ENCODE assay signal across 8 cellular contexts in the genomic region with DNA sequence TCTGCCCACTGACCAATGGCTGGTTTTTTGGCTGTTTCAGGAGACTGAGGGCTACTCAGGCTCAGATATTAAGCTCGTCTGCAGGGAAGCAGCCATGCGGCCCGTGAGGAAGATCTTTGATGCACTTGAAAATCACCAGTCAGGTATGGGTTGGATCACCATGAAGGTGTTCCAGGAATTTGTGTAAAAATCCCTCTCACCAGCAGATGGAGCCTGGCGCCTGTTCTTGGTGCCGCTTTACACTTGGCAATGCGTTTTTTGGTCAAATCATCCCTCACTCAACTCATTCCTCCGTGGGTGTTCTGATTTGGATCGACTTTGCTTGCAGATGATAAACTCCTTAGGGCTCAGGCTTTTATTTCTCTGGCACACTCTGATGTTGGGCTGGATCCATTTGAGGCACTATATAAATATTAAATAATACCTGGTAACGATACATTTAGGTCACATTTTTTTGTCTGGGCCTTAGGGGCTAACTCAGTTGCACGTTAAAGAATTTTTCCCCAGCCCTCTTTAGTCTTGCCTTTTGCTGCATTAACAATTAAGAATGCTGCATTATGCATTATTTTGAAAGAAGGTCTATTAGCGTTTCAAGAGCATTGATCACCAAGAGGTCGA. TPM values are rescaled to one million over a fixed set of nuclear protein-coding genes. Genes with fewer than 3 reads are reported as not detected.
DNase-seq lines count a peak whose midpoint lies in the region; ATAC-seq, FAIRE-seq and TF ChIP-seq lines count a peak whose summit lies in the region.

No MANE protein-coding gene starts in this region.

- H3K9me3 Mint-ChIP-seq in activated T-helper 1 cell treated with anti-CD3 and anti-CD28 coated beads, Interleukin-12 subunit alpha, Interleukin-12 subunit beta, Interleukin-2, Interleukin-4 antibody, amounts not matched to agents 30 ng/mL and 10 ng/mL and 1 ng/mL, durations not matched to agents 14 hours and 24 hours and 36 hours: no peaks in the 10 kb centered on the region

- TF ChIP-seq POLR2A in thyroid gland (IDR thresholded peaks at IDR 0.05): no peak
- no peak for TF ChIP-seq POLR2A in H54 (IDR thresholded peaks at IDR 0.05; ENCODE audit: low read depth, low read length)

- H3K27ac ChIP-seq in PC-9 (no peak overlapping the region), thyroid gland (no peak overlapping the region)

- H3K4me2 ChIP-seq in PC-9: no peak overlapping the region

- H3K27me3 Mint-ChIP-seq in activated T-helper 1 cell treated with anti-CD3 and anti-CD28 coated beads, Interleukin-12 subunit alpha, Interleukin-12 subunit beta, Interleukin-2, Interleukin-4 antibody, amounts not matched to agents 30 ng/mL and 10 ng/mL and 1 ng/mL, durations not matched to agents 14 hours and 24 hours and 36 hours (ENCODE audit: insufficient read depth): no peaks in the 10 kb centered on the region

- H3K36me3 ChIP-seq in PC-9 (ENCODE audit: low read depth) (no peaks in the 10 kb centered on the region), thyroid gland (peaks cover 0 to 6% of the 10 kb centered on the region in 2 donors)

- CTCF ChIA-PET in PC-9 (lab: Charles Lee): interaction anchor here (1.4 kb wide), 1 partner anchor 25 kb away, joined by 4 read pairs; no protein-coding TSS in a partner anchor

- no peaks in the 10 kb centered on the region for H3K79me2 ChIP-seq in PC-9 (ENCODE audit: low read depth)

- ATAC-seq in HG03095 (IDR thresholded peaks at IDR 0.05; ENCODE audit: unreplicated experiment): peak; percentile 52

- peak; percentile 68 for DNase-seq in COR-L47 (lab: John Stamatoyannopoulos, UW)
- DNase-seq in PC-9: peak in 1 of 2 experiments; percentile 39
- DNase-seq in activated T-helper 1 cell treated with anti-CD3 and anti-CD28 coated beads, Interleukin-12 subunit alpha, Interleukin-12 subunit beta, Interleukin-2, Interleukin-4 antibody, amounts not matched to agents 30 ng/mL and 10 ng/mL and 1 ng/mL, durations not matched to agents 14 hours and 24 hours and 36 hours (ENCODE audit: low spot score): peak; percentile 16
- peak; percentile 21 for DNase-seq in fibroblast of the conjunctiva (ENCODE audit: low read depth)
- peak in 41 of 56 donors; percentile 2 to 75 (median 19) for DNase-seq in nucleus accumbens (lab: John Stamatoyannopoulos, UW)
- DNase-seq in thyroid gland: peak; percentile 59 to 73
- DNase-seq in H54 (ENCODE audit: insufficient read length, low spot score): no peak

- no peak overlapping the region for H3K4me3 Mint-ChIP-seq in activated T-helper 1 cell treated with anti-CD3 and anti-CD28 coated beads, Interleukin-12 subunit alpha, Interleukin-12 subunit beta, Interleukin-2, Interleukin-4 antibody, amounts not matched to agents 30 ng/mL and 10 ng/mL and 1 ng/mL, durations not matched to agents 14 hours and 24 hours and 36 hours

- FAIRE-seq in H54 (lab: Jason Lieb, UNC): no peak

- H3K4me1 ChIP-seq in PC-9 (replicated peaks; ENCODE audit: insufficient read depth) (no peaks in the 10 kb centered on the region), thyroid gland (no peaks in the 10 kb centered on the region)

- no peaks in the 10 kb centered on the region for H3K4me1 Mint-ChIP-seq in activated T-helper 1 cell treated with anti-CD3 and anti-CD28 coated beads, Interleukin-12 subunit alpha, Interleukin-12 subunit beta, Interleukin-2, Interleukin-4 antibody, amounts not matched to agents 30 ng/mL and 10 ng/mL and 1 ng/mL, durations not matched to agents 14 hours and 24 hours and 36 hours (ENCODE audit: low read depth)

- no peaks in the 10 kb centered on the region for H3K9me2 ChIP-seq in PC-9 (ENCODE audit: insufficient read depth)

- no TSS peak for BruUV-seq in PC-9 (replicated peaks; lab: Mats Ljungman, UMichigan)

- intact Hi-C loops in PC-9 (cut with micrococcal nuclease; ENCODE audit: unreplicated experiment): loop anchor here (1.0 to 5.0 kb wide), 3 partner anchors 105 to 648 kb away; no protein-coding TSS in a partner anchor
- intact Hi-C loops in activated T-helper 1 cell treated with anti-CD3 and anti-CD28 coated beads, Interleukin-12 subunit alpha, Interleukin-12 subunit beta, Interleukin-2, Interleukin-4 antibody, amounts not matched to agents 30 ng/mL and 10 ng/mL and 1 ng/mL, durations not matched to agents 14 hours and 24 hours and 36 hours (cut with micrococcal nuclease): loop anchor here (1.0 to 2.0 kb wide), 4 partner anchors 20 to 649 kb away; partner anchors contain the start of gene IER3IP1
- intact Hi-C loops in thyroid gland (cut with DNase I): loop anchor here (5.0 kb wide), 1 partner anchor 652 kb away; no protein-coding TSS in a partner anchor

- H3K27me3 ChIP-seq in PC-9 (ENCODE audit: insufficient read depth, low read depth): no peaks in the 10 kb centered on the region
- H3K27me3 ChIP-seq in thyroid gland: no peaks in the 10 kb centered on the region

- H2AFZ ChIP-seq in PC-9: no peak overlapping the region

- H3K4me3 ChIP-seq in PC-9 (no peak overlapping the region), thyroid gland (replicated peaks in 1 of 3) (no peak overlapping the region)

- peaks cover 4% of the 10 kb centered on the region for H3K36me3 Mint-ChIP-seq in activated T-helper 1 cell treated with anti-CD3 and anti-CD28 coated beads, Interleukin-12 subunit alpha, Interleukin-12 subunit beta, Interleukin-2, Interleukin-4 antibody, amounts not matched to agents 30 ng/mL and 10 ng/mL and 1 ng/mL, durations not matched to agents 14 hours and 24 hours and 36 hours (ENCODE audit: low read depth)

- 31 to 33% methylated on average over 12 of the region's 12 CpGs for WGBS in thyroid gland, 2 donors

- H3K9me3 ChIP-seq in PC-9 (ENCODE audit: insufficient read depth, low read depth): no peaks in the 10 kb centered on the region
- no peaks in the 10 kb centered on the region for H3K9me3 ChIP-seq in thyroid gland

- POLR2A ChIA-PET in PC-9 (lab: Charles Lee; ENCODE audit: unreplicated experiment): interaction anchor here (0.6 to 0.7 kb wide), 2 partner anchors 8 to 1780 kb away, joined by 3 to 18 read pairs; no protein-coding TSS in a partner anchor

- no peaks in the 10 kb centered on the region for H4K20me1 ChIP-seq in PC-9 (ENCODE audit: insufficient read depth)

- TF ChIP-seq CTCF in PC-9 (conservative IDR thresholded peaks at IDR 0.05): peak; percentile 81
- peak; percentile 59 to 86 (median 68) for TF ChIP-seq CTCF in thyroid gland (IDR thresholded peaks at IDR 0.05)

- no peak overlapping the region for H3K27ac Mint-ChIP-seq in activated T-helper 1 cell treated with anti-CD3 and anti-CD28 coated beads, Interleukin-12 subunit alpha, Interleukin-12 subunit beta, Interleukin-2, Interleukin-4 antibody, amounts not matched to agents 30 ng/mL and 10 ng/mL and 1 ng/mL, durations not matched to agents 14 hours and 24 hours and 36 hours

- no peaks in the 10 kb centered on the region for H3F3A ChIP-seq in PC-9 (ENCODE audit: insufficient read depth, low read depth)

RNA-seq across cellular contexts. Expression of gene HDHD2, which starts 50.0 kb away (rescaled TPM):
- total RNA-seq in PC-9 (2021): 22.8 and 24.4 TPM in 2 replicates
- total RNA-seq in activated T-helper 1 cell treated with anti-CD3 and anti-CD28 coated beads, Interleukin-12 subunit alpha, Interleukin-12 subunit beta, Interleukin-2, Interleukin-4 antibody, amounts not matched to agents 30 ng/mL and 10 ng/mL and 1 ng/mL, durations not matched to agents 14 hours and 24 hours and 36 hours: 36.8 and 39.4 TPM in 2 replicates
- total RNA-seq in thyroid gland: 100 to 1,000 TPM in 1 of 4 donors, 10 to 100 TPM in 3; 39.8 to 114 (median 54.6) TPM
